In the genomic region with DNA sequence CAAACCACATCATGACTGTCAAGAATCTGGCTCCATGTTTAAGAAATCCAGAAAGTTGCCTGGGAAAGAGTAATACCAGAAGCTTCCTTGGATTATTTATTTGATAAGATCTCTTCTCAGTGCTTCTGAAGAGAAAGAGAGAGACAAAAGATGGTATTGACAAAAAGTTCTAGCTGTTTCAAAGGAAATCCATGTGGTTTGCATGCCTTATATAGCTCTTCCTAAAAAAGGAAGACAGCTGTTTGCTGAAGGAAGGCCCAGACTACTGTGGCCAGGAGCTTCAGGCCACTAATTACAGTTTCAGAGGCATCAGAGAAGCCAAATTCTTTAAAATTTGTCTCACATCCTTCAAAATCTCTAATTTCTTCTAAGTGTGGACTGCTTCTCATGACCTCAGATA, we compare ENCODE assay signal across 29 cellular contexts.
"Had no signal": no experiment of that assay in that cellular context is flagged by ENCODE, and none has a peak within 500 bp of the region (broad histone marks: within the 10 kb centered on the region; RNA-seq: fewer than 3 reads in every experiment).

No MANE protein-coding gene starts in this region.

- H3K4me2 ChIP-seq: PC-9 had no signal

- DNase-seq: activated CD4-positive, alpha-beta T cell treated with anti-CD3 and anti-CD28 coated beads, Interleukin-2, amount 10 ng/mL, durations not matched to agents 24 days and 14 days; activated CD4-positive, alpha-beta T cell treated with anti-CD3 and anti-CD28 coated beads, Interleukin-2, amount 50 U/mL, for 4 hours; activated CD8-positive, alpha-beta T cell treated with anti-CD3 and anti-CD28 coated beads for 36 hours; activated gamma-delta T cell; activated naive CD4-positive, alpha-beta T cell treated with Interleukin-2 at 50 U/mL for 16 hours; activated naive CD8-positive, alpha-beta T cell treated with anti-CD3 and anti-CD28 coated beads, Interleukin-2, amount 10 ng/mL, durations not matched to agents 7 days and 5 days; activated T-cell treated with anti-CD3 and anti-CD28 coated beads, Interleukin-2, amount 50 U/mL, for 1 hour; amygdala; body of pancreas; MG63; NCI-H1092 treated with DMSO at 0.1 percent for 48 hours; NCI-H1417; NCI-H146; NCI-H187; NCI-H2029 treated with DMSO at 0.1 percent for 48 hours; NCI-H2107; NCI-H2171; NCI-H510A; NCI-H526; NCI-H748 treated with DMSO at 0.1 percent for 48 hours; PC-9; SIG-M5; SW 1271; T-helper 1 cell; T-helper 2 cell; T1000 had no signal

- H3K9me3 ChIP-seq: body of pancreas, breast epithelium, MG63 had no signal

- ATAC-seq: activated CD8-positive, alpha-beta T cell treated with anti-CD3 and anti-CD28 coated beads for 36 hours; body of pancreas; Right ventricle myocardium inferior had no signal

- H3K27me3 ChIP-seq: body of pancreas, breast epithelium, MG63 had no signal

- H3K27ac ChIP-seq: body of pancreas, breast epithelium, PC-9, RWPE1 had no signal

- H3K36me3 ChIP-seq: breast epithelium, MG63 had no signal

- H3K4me3 ChIP-seq: body of pancreas, breast epithelium, MG63, PC-9 had no signal

- H3K4me1 ChIP-seq: body of pancreas, breast epithelium had no signal

- H2AFZ ChIP-seq: PC-9 had no signal
